ENCODE assay signal across 7 cellular contexts in the genomic region with DNA sequence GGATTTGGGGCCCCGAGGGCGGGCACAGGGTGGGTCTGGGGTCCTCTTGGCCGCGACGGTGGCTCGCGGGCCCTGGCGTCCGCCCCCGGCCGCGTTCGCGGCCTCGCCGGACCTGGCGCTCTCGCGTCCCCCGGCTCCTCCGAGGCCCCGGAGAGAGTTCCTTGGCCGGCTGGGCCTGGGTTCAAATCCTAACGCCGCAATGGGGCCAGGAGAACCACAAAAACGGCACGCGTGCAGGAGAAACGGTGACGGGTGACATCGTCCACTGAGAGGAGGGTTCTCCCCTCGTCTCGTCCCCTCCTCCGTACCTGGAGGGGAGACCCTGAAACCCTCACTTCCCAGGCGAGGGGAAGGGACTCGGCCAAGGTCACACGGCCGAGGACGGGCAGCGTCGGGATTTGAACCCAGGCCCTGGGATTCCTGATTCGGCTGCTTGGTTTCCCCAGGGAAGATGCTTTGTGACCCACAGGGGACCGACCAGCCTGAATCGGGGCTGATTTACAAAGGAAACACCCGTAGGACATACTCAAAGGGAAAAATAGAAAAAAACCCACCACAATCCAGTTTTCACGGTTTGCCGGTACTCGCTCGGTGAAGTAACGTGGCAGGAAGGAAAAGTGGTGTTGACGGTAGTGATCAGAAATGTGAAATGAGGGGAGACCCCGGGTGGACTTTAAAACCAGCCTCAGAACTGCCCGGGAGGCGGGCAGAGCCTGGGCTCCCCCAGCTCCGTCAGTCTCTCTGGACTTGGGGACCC. TPM values are rescaled to one million over a fixed set of nuclear protein-coding genes. Genes with fewer than 3 reads are reported as not detected.
DNase-seq lines count a peak whose midpoint lies in the region; ATAC-seq lines count a peak whose summit lies in the region.
"Had no signal": no experiment of that assay in that cellular context is flagged by ENCODE, and none has a peak within 500 bp of the region (broad histone marks: within the 10 kb centered on the region; RNA-seq: fewer than 3 reads in every experiment).

No MANE protein-coding gene starts in this region.

- H3K9ac ChIP-seq in NT2/D1 (ENCODE audit: insufficient read length, low read depth): peak overlapping the region; percentile 93

- H3K4me3 Mint-ChIP-seq in effector memory CD8-positive, alpha-beta T cell: peak overlapping the region; percentile 100

- peaks cover 80% of the 10 kb centered on the region for H3K36me3 Mint-ChIP-seq in effector memory CD8-positive, alpha-beta T cell (ENCODE audit: insufficient read depth)

- H3K27me3 Mint-ChIP-seq in effector memory CD8-positive, alpha-beta T cell: no peaks in the 10 kb centered on the region

- DNase-seq in EH (ENCODE audit: low read depth): peak; percentile 9
- no peak for DNase-seq in NT2/D1 (ENCODE audit: low read depth, low spot score)
- DNase-seq in effector memory CD8-positive, alpha-beta T cell: peak in 2 of 3 experiments; percentile 3 to 11
- DNase-seq in sciatic nerve (ENCODE audit: low spot score): peak; percentile 66
- no peak for DNase-seq in DMS153 treated with DMSO at 0.1 percent for 48 hours (lab: John Stamatoyannopoulos, UW; ENCODE audit: unreplicated experiment)

- peaks cover 77% of the 10 kb centered on the region for H3K36me3 ChIP-seq in NT2/D1 (ENCODE audit: insufficient read depth, insufficient read length, low read length)

- no peaks in the 10 kb centered on the region for H3K27me3 ChIP-seq in NT2/D1 (ENCODE audit: insufficient read depth, insufficient read length)

- H3K9me3 ChIP-seq in NT2/D1 (ENCODE audit: insufficient read depth, low read length): no peaks in the 10 kb centered on the region

- H3K4me3 ChIP-seq in NT2/D1 (ENCODE audit: insufficient read length, low read depth): peak overlapping the region; percentile 91

- H3K27ac Mint-ChIP-seq in effector memory CD8-positive, alpha-beta T cell: peak overlapping the region; percentile 100

- intact Hi-C loops in sciatic nerve (cut with DNase I): no loop called here

- ATAC-seq in effector memory CD8-positive, alpha-beta T cell (replicated peaks): no peak
- ATAC-seq in sciatic nerve (no peak), GM21423 (IDR thresholded peaks at IDR 0.05; ENCODE audit: unreplicated experiment) (no peak)

- H3K4me1 ChIP-seq in NT2/D1 (ENCODE audit: insufficient read depth, insufficient read length): peaks cover 9% of the 10 kb centered on the region

- H3K9me3 Mint-ChIP-seq in effector memory CD8-positive, alpha-beta T cell: no peaks in the 10 kb centered on the region

- H3K4me1 Mint-ChIP-seq in effector memory CD8-positive, alpha-beta T cell (ENCODE audit: low read depth in 2 of 2): peaks cover 62 to 64% of the 10 kb centered on the region in 2 donors

RNA-seq across cellular contexts. Expression of a gene that starts 0.7 kb away (rescaled TPM):
- 115 TPM for total RNA-seq in sciatic nerve

RNA-seq across cellular contexts. Expression of a gene that starts 1.0 kb away (rescaled TPM):
- total RNA-seq in sciatic nerve: 121 TPM

RNA-seq across cellular contexts. Expression of a gene that starts 55.8 kb away (rescaled TPM):
- 3.7 TPM for total RNA-seq in sciatic nerve
- total RNA-seq: LHCN-M2 had no signal

RNA-seq across cellular contexts. Expression of a gene that starts 56.7 kb away (rescaled TPM):
- 35.9 TPM for total RNA-seq in sciatic nerve

RNA-seq across cellular contexts. Expression of a gene that starts 57.3 kb away (rescaled TPM):
- 3.7 TPM for total RNA-seq in sciatic nerve

Comparison
In these comparisons a context has a peak if more than half of its experiments do, and no peak if none do; other contexts are left out.
1. DNase-seq: peak in EH (single experiment), effector memory CD8-positive, alpha-beta T cell (2 of 3) and sciatic nerve (single experiment); none in NT2/D1 (single experiment) and DMS153 treated with DMSO at 0.1 percent for 48 hours (single experiment).